ENCODE assay signal across 3 cellular contexts in the genomic region with DNA sequence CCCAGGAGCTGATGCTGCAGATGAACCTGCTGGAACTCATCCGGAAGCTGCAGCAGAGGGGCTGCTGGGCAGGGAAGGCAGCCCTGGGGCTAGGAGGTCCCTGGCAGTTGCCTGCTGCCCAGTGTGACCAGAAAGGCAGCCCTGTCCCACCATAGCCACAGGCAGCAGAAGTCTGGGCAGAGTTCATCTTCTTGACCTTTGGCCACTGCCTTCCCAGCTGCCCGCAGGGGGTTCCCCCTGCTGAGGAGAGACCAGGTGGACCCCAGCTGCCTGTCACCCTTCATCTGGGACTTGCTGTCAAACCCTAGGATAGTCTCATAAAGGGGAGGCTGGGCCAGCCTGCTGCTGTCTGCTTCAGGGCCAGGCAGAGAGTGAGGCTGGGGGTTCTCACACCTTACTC. TPM values are rescaled to one million over a fixed set of nuclear protein-coding genes. Genes with fewer than 3 reads are reported as not detected.
"Had no signal": no experiment of that assay in that cellular context is flagged by ENCODE, and none has a peak within 500 bp of the region (broad histone marks: within the 10 kb centered on the region; RNA-seq: fewer than 3 reads in every experiment).

No MANE protein-coding gene starts in this region.

RNA-seq across cellular contexts. Expression of gene PRODH, which starts 24.6 kb away (rescaled TPM):
- total RNA-seq: GM23248, H4, HFFc6 had no signal
- polyA plus RNA-seq: GM23248 had no signal
